In genomic region chr2:119784876-119785275, GRCh38 we compare ENCODE assay signal across 4 cellular contexts.
"Had no signal": no experiment of that assay in that cellular context is flagged by ENCODE, and none has a peak within 500 bp of the region (broad histone marks: within the 10 kb centered on the region; RNA-seq: fewer than 3 reads in every experiment).

No MANE protein-coding gene starts in this region.

- H3K4me3 ChIP-seq: GM23338 had no signal

- H3K27me3 Mint-ChIP-seq: IgD-negative memory B cell had no signal

- H3K4me2 ChIP-seq: GM23338 had no signal

- H2AFZ ChIP-seq: GM23338 had no signal

- DNase-seq: H9, HCEC 1CT had no signal

- H3K27ac Mint-ChIP-seq: IgD-negative memory B cell had no signal

- H3K4me3 Mint-ChIP-seq: GM23338, H9 had no signal
